Comparison of ENCODE assay signal across 9 cellular contexts in the genomic region with DNA sequence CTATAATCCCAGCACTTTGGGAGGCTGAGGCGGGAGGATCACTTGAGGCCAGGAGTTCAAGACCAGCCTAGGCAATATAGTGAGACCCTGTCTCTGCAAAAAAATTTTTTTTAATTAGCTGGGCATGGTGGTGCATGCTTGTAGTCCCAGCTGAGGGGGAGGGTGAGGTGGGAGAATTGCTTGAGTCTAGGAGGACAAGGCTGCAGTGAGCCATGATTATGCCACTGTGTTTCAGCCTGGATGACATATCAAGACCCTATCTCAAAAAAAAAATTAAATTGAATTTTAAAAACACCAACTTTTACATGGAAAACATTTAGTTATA. TPM values are rescaled to one million over a fixed set of nuclear protein-coding genes. Genes with fewer than 3 reads are reported as not detected.
A peak's percentile ranks its signal among the peaks of the same experiment; 100 is the strongest.
DNase-seq lines count a peak whose midpoint lies in the region; ATAC-seq and TF ChIP-seq lines count a peak whose summit lies in the region.
"Not testable (repeated sequence)": the region's sequence is repeated elsewhere in the genome, so short reads cannot be mapped to it uniquely, and the experiment has no call there.
"Had no signal": no experiment of that assay in that cellular context is flagged by ENCODE, and none has a peak within 500 bp of the region (broad histone marks: within the 10 kb centered on the region; RNA-seq: fewer than 3 reads in every experiment).

No MANE protein-coding gene starts in this region.

- not testable (repeated sequence) for TF ChIP-seq POLR2A in IMR-90 (IDR thresholded peaks at IDR 0.05; ENCODE audit: low read depth, low read length)
- TF ChIP-seq POLR2A in transverse colon (IDR thresholded peaks at IDR 0.05) = peak; percentile 17

- not testable (repeated sequence) for H2BK20ac ChIP-seq in IMR-90 (ENCODE audit: low read depth, low read length)

- not testable (repeated sequence) for H3F3A ChIP-seq in GM23248 (ENCODE audit: insufficient read depth)

- H3K9me3 ChIP-seq in GM23248 (ENCODE audit: low read depth); IMR-90 (ENCODE audit: control insufficient read depth, insufficient read depth, low read length); heart right ventricle; osteoblast (ENCODE audit: low read depth, low read length); transverse colon: not testable (repeated sequence)

- H3K27ac ChIP-seq in GM23248; IMR-90 (ENCODE audit: insufficient read depth, low read length): not testable (repeated sequence)
- peak overlapping the region in 7 of 10 donors; percentile 34 to 93 (median 58) for H3K27ac ChIP-seq in heart right ventricle
- peak overlapping the region; percentile 49 for H3K27ac ChIP-seq in osteoblast (ENCODE audit: low read depth, low read length)
- peak overlapping the region; percentile 80 to 92 (median 85) for H3K27ac ChIP-seq in transverse colon

- H3K27me3 Mint-ChIP-seq in activated B cell treated with CpG ODN at 0.5 μM for 24 hours; activated naive CD8-positive, alpha-beta T cell treated with anti-CD3 and anti-CD28 coated beads, Interleukin-2, amount 50 U/mL, for 24 hours: not testable (repeated sequence)

- not testable (repeated sequence) for H3K9me1 ChIP-seq in IMR-90 (ENCODE audit: insufficient read depth, low read length)

- H3K27me3 ChIP-seq in GM06990 (replicated peaks; ENCODE audit: control insufficient read depth, insufficient read depth, low read length); GM23248 (replicated peaks; ENCODE audit: insufficient read depth); IMR-90 (ENCODE audit: control insufficient read depth, insufficient read depth, low read length); heart right ventricle; osteoblast (ENCODE audit: insufficient read depth, low read length); transverse colon: not testable (repeated sequence)

- H3K18ac ChIP-seq in IMR-90 (ENCODE audit: low read depth, low read length) = peak overlapping the region; percentile 99

- not testable (repeated sequence) for H3K23ac ChIP-seq in IMR-90 (ENCODE audit: low read depth, low read length)

- CTCF ChIA-PET in IMR-90 (lab: Yijun Ruan, JAX) (interaction anchor here (0.5 to 0.6 kb wide), 2 partner anchors 16 to 144 kb away, joined by 3 to 4 read pairs; no protein-coding TSS in a partner anchor), activated B cell treated with CpG ODN at 0.5 μM for 24 hours (lab: Charles Lee) (interaction anchor here (1.4 to 4.7 kb wide), 2 partner anchors 156 to 205 kb away, joined by 3 to 22 read pairs; no protein-coding TSS in a partner anchor)

- 29 to 43% methylated on average over 1 of the region's 1 CpG for WGBS in GM23248 (ENCODE audit: low coverage in 1 of 2, low lambda C conversion rate in 2 of 2, missing lambda C conversion rate in 2 of 2), 2 experiments
- no CpG with 5 or more reads among the region's 1 CpG for WGBS in IMR-90 (ENCODE audit: extremely low coverage in 2 of 2, insufficient read length in 1 of 2), 2 experiments
- WGBS in heart right ventricle, 2 donors = 91 to 97% methylated on average over 1 of the region's 1 CpG
- 36% methylated on average over 1 of the region's 1 CpG; no CpG with 5 or more reads in 1 of the 2 donors for WGBS in transverse colon (ENCODE audit: low coverage in 1 of 2), 2 donors

- H3K36me3 Mint-ChIP-seq in activated B cell treated with CpG ODN at 0.5 μM for 24 hours (ENCODE audit: low read depth) = peaks cover 31% of the 10 kb centered on the region
- H3K36me3 Mint-ChIP-seq in activated naive CD8-positive, alpha-beta T cell treated with anti-CD3 and anti-CD28 coated beads, Interleukin-2, amount 50 U/mL, for 24 hours (ENCODE audit: low read depth) = peaks cover 12% of the 10 kb centered on the region

- H2BK15ac ChIP-seq in IMR-90 (ENCODE audit: low read depth, low read length) = 0 out of 3 replicates have a peak overlapping the region, but pooled peaks have one; percentile 15

- not testable (repeated sequence) for TF ChIP-seq EP300 in transverse colon (IDR thresholded peaks at IDR 0.05; ENCODE audit: low read depth)

- peak overlapping the region; percentile 73 for H3K4me2 ChIP-seq in GM23248 (ENCODE audit: unreplicated experiment)
- H3K4me2 ChIP-seq in IMR-90 (ENCODE audit: low read depth, low read length) = 0 out of 2 replicates have a peak overlapping the region, but pooled peaks have one; percentile 71
- H3K4me2 ChIP-seq in osteoblast (ENCODE audit: insufficient read depth, low read length) = peak overlapping the region; percentile 85

- H3K27ac Mint-ChIP-seq in activated B cell treated with CpG ODN at 0.5 μM for 24 hours = peak overlapping the region; percentile 97
- peak overlapping the region; percentile 89 for H3K27ac Mint-ChIP-seq in activated naive CD8-positive, alpha-beta T cell treated with anti-CD3 and anti-CD28 coated beads, Interleukin-2, amount 50 U/mL, for 24 hours

- not testable (repeated sequence) for H3K9ac ChIP-seq in GM23248; IMR-90 (ENCODE audit: low read depth, low read length)

- H3K9me3 Mint-ChIP-seq in activated B cell treated with CpG ODN at 0.5 μM for 24 hours; activated naive CD8-positive, alpha-beta T cell treated with anti-CD3 and anti-CD28 coated beads, Interleukin-2, amount 50 U/mL, for 24 hours: not testable (repeated sequence)

- BruUV-seq in IMR-90 (replicated peaks; lab: Mats Ljungman, UMichigan) = not testable (repeated sequence)

- H4K91ac ChIP-seq in IMR-90 (ENCODE audit: insufficient read depth, low read depth, low read length) = not testable (repeated sequence)

- H2AFZ ChIP-seq in GM23248 = peak overlapping the region; percentile 87
- not testable (repeated sequence) for H2AFZ ChIP-seq in IMR-90 (replicated peaks; ENCODE audit: low read length, poor library complexity)
- H2AFZ ChIP-seq in osteoblast (ENCODE audit: low read length) = peak overlapping the region; percentile 92

- H3K4me1 Mint-ChIP-seq in activated B cell treated with CpG ODN at 0.5 μM for 24 hours = peaks cover 55% of the 10 kb centered on the region
- peaks cover 46% of the 10 kb centered on the region for H3K4me1 Mint-ChIP-seq in activated naive CD8-positive, alpha-beta T cell treated with anti-CD3 and anti-CD28 coated beads, Interleukin-2, amount 50 U/mL, for 24 hours

- not testable (repeated sequence) for ATAC-seq in IMR-90 (ENCODE audit: low read depth); heart right ventricle
- ATAC-seq in activated B cell treated with CpG ODN at 0.5 μM for 24 hours (ENCODE audit: low read depth) = peak; percentile 16
- ATAC-seq in activated naive CD8-positive, alpha-beta T cell treated with anti-CD3 and anti-CD28 coated beads, Interleukin-2, amount 50 U/mL, for 24 hours = peak; percentile 45

- H3K79me2 ChIP-seq in GM23248 (ENCODE audit: insufficient read depth); osteoblast (ENCODE audit: insufficient read depth, low read length): not testable (repeated sequence)

- TF ChIP-seq CTCF in GM06990 (IDR thresholded peaks at IDR 0.05; ENCODE audit: insufficient read depth, low read length, poor library complexity, severe bottlenecking); IMR-90 (conservative IDR thresholded peaks at IDR 0.05; ENCODE audit: low read depth, low read length); activated B cell treated with CpG ODN at 0.5 μM for 24 hours (IDR thresholded peaks at IDR 0.05); heart right ventricle (IDR thresholded peaks at IDR 0.05); osteoblast (IDR thresholded peaks at IDR 0.05; ENCODE audit: extremely low read depth, low read depth, low read length); transverse colon (IDR thresholded peaks at IDR 0.05): not testable (repeated sequence)

- H4K20me1 ChIP-seq in GM23248 (ENCODE audit: insufficient read depth); IMR-90 (ENCODE audit: insufficient read depth, low read length); osteoblast (ENCODE audit: insufficient read depth, low read length): not testable (repeated sequence)

- H4K8ac ChIP-seq in IMR-90 (ENCODE audit: low read depth in 2 of 2, low read length in 2 of 2) = peak overlapping the region; percentile 22 to 61; a peak in 1 of 4 replicates

- dilution Hi-C loops in IMR-90 (cut with HindIII; ENCODE audit: low sequenced_read_pairs, unreplicated experiment) = not testable (repeated sequence)

- H3K4me3 Mint-ChIP-seq in activated B cell treated with CpG ODN at 0.5 μM for 24 hours = peak overlapping the region; percentile 93
- H3K4me3 Mint-ChIP-seq in activated naive CD8-positive, alpha-beta T cell treated with anti-CD3 and anti-CD28 coated beads, Interleukin-2, amount 50 U/mL, for 24 hours = peak overlapping the region; percentile 89

- TF ChIP-seq RAD21 in IMR-90 (IDR thresholded peaks at IDR 0.05; ENCODE audit: low read length) = not testable (repeated sequence)

- intact Hi-C loops in IMR-90 (cut with micrococcal nuclease); heart right ventricle (cut with DNase I); transverse colon (cut with DNase I; ENCODE audit: low total_unique reads): not testable (repeated sequence)
- intact Hi-C loops in activated B cell treated with CpG ODN at 0.5 μM for 24 hours (cut with micrococcal nuclease) = loop anchor here (2.0 to 10.0 kb wide), 3 partner anchors 47 to 213 kb away; no protein-coding TSS in a partner anchor

- peak overlapping the region; percentile 51 for H3K14ac ChIP-seq in IMR-90 (replicated peaks; ENCODE audit: low read depth, low read length)

- peak overlapping the region; percentile 61; the same call in 1 of the 2 replicates for H2BK120ac ChIP-seq in IMR-90 (ENCODE audit: low read depth, low read length)

- H3K9me2 ChIP-seq in GM23248 (ENCODE audit: insufficient read depth) = not testable (repeated sequence)

- H3K56ac ChIP-seq in IMR-90 (ENCODE audit: extremely low read depth, insufficient read depth, low read length) = not testable (repeated sequence)

- POLR2A ChIA-PET in IMR-90 (lab: Charles Lee; ENCODE audit: unreplicated experiment) = not testable (repeated sequence)
- POLR2A ChIA-PET in activated B cell treated with CpG ODN at 0.5 μM for 24 hours (lab: Charles Lee) = interaction anchor here (0.6 to 3.4 kb wide), 13 partner anchors 9 to 210 kb away, joined by 3 to 10 read pairs (median 4); a partner anchor contains a TSS

- peaks cover 15% of the 10 kb centered on the region for H3K4me1 ChIP-seq in GM23248 (ENCODE audit: insufficient read depth)
- peaks cover 11% of the 10 kb centered on the region for H3K4me1 ChIP-seq in IMR-90 (ENCODE audit: control insufficient read depth, insufficient read depth, low read length)
- peaks cover 0 to 51% (median 0%) of the 10 kb centered on the region in 9 donors for H3K4me1 ChIP-seq in heart right ventricle
- peaks cover 11% of the 10 kb centered on the region for H3K4me1 ChIP-seq in osteoblast (ENCODE audit: insufficient read depth, low read length)
- H3K4me1 ChIP-seq in transverse colon = peaks cover 0 to 24% (median 14%) of the 10 kb centered on the region in 4 donors

- H3K79me1 ChIP-seq in IMR-90 (ENCODE audit: low read depth in 1 of 2, low read length in 2 of 2) = not testable (repeated sequence)

- H3K4me3 ChIP-seq in GM06990 (replicated peaks; ENCODE audit: low read depth, low read length) (peak overlapping the region; percentile 64; the same call in 1 of the 2 replicates), GM23248 (0 out of 2 replicates have a peak overlapping the region, but pooled peaks have one; percentile 52), heart right ventricle (peak overlapping the region in 8 of 10 donors; percentile 30 to 59 (median 46)), osteoblast (ENCODE audit: insufficient read depth, low read length) (peak overlapping the region; percentile 67), transverse colon (peak overlapping the region in 3 of 4 donors; percentile 32 to 61 (median 45))
- H3K4me3 ChIP-seq in IMR-90 (ENCODE audit: insufficient read depth, low read depth, low read length) = not testable (repeated sequence)

- H2BK5ac ChIP-seq in IMR-90 (ENCODE audit: low read depth, low read length, poor library complexity, severe bottlenecking) = peak overlapping the region; percentile 2

- peak overlapping the region; percentile 35; the same call in 1 of the 2 replicates for H2AK5ac ChIP-seq in IMR-90 (ENCODE audit: low read depth, low read length)

- H2AK9ac ChIP-seq in IMR-90 (replicated peaks; ENCODE audit: low read depth, low read length, poor library complexity) = not testable (repeated sequence)

- H3K4ac ChIP-seq in IMR-90 (ENCODE audit: low read depth, low read length) = peak overlapping the region; percentile 70; the same call in 1 of the 2 replicates

- in situ Hi-C loops in GM23248 (cut with MboI); IMR-90 (cut with MboI; ENCODE audit: low sequenced_read_pairs); transverse colon (cut with MboI; ENCODE audit: low pct_ligation_motif_present in 1 of 4, low pct_unique_long_range_greater_than_20kb in 1 of 4, low sequenced_read_pairs in 3 of 4): not testable (repeated sequence)

- peak; percentile 13 for DNase-seq in GM06990 (ENCODE audit: extremely low read depth, insufficient read length)
- DNase-seq in GM23248; IMR-90; activated B cell treated with CpG ODN at 0.5 μM for 24 hours; activated naive CD8-positive, alpha-beta T cell treated with anti-CD3 and anti-CD28 coated beads, Interleukin-2, amount 50 U/mL, for 24 hours; heart right ventricle; osteoblast (ENCODE audit: insufficient read length, low spot score, missing footprints); transverse colon: not testable (repeated sequence)

- not testable (repeated sequence) for H3K36me3 ChIP-seq in GM06990 (ENCODE audit: control insufficient read depth, insufficient read depth, low read length); GM23248 (ENCODE audit: low read depth); IMR-90 (ENCODE audit: control insufficient read depth, insufficient read depth, low read length); osteoblast (ENCODE audit: insufficient read depth, low read length); transverse colon
- peaks cover 0 to 14% (median 0%) of the 10 kb centered on the region in 9 donors for H3K36me3 ChIP-seq in heart right ventricle

- H4K5ac ChIP-seq in IMR-90 (ENCODE audit: low read depth, low read length) = peak overlapping the region; percentile 89

RNA-seq across cellular contexts. Expression of a gene that starts 0.4 kb away (rescaled TPM):
- 0.38 and 2.5 TPM in 2 replicates for total RNA-seq in GM23248 (2014; rRNA removed; shearing (Covaris generic))
- polyA plus RNA-seq in GM23248 (2016; fragmentation: Nextera tagmentation; extraction: Ambion mirVana) = 0.23 and 1.0 TPM in 2 replicates
- 0.18 and 0.56 TPM in 2 replicates for total RNA-seq in IMR-90 (2012; rRNA removed)
- polyA plus RNA-seq in IMR-90 (2012; rRNA removed) = 0.47 and 0.48 TPM in 2 replicates
- 0.11 and 0.39 TPM in 2 replicates for polyA plus RNA-seq in IMR-90 (2012; cell fraction: cytosol; rRNA removed)
- polyA plus RNA-seq in IMR-90 (2012; cell fraction: nucleus; rRNA removed; ENCODE audit: low replicate concordance) = 0.97 TPM in 1 of 2 replicates, not detected in the other
- 162 and 165 TPM in 2 replicates for total RNA-seq in activated B cell treated with CpG ODN at 0.5 μM for 24 hours
- total RNA-seq in heart right ventricle = 100 to 1,000 TPM in 1 of 10 donors, 10 to 100 TPM in 9; 11.9 to 201 (median 18.2) TPM
- 1 to 10 TPM; 6.5 to 8.7 TPM for polyA plus RNA-seq in heart right ventricle
- 10.9 and 16.3 TPM in 2 replicates for total RNA-seq in osteoblast
- 100 to 1,000 TPM; 235 to 454 (median 330) TPM for total RNA-seq in transverse colon

RNA-seq across cellular contexts. Expression of a gene that starts 42.1 kb away (rescaled TPM):
- total RNA-seq in GM23248 (2014; rRNA removed; shearing (Covaris generic)) = 90.9 and 101 TPM in 2 replicates
- polyA plus RNA-seq in GM23248 (2016; fragmentation: Nextera tagmentation; extraction: Ambion mirVana) (81.4 and 92.1 TPM in 2 replicates), IMR-90 (2012; rRNA removed) (13.2 and 15.1 TPM in 2 replicates), heart right ventricle (1 to 10 TPM; 2.6 to 4.9 TPM)
- total RNA-seq in IMR-90 (2012; rRNA removed) (4.7 and 7.7 TPM in 2 replicates), activated B cell treated with CpG ODN at 0.5 μM for 24 hours (2.1 and 3.5 TPM in 2 replicates), heart right ventricle (10 to 100 TPM in 1 of 10 donors, 1 to 10 TPM in 9; 2.1 to 10.1 (median 6.6) TPM), osteoblast (617 and 761 TPM in 2 replicates), transverse colon (10 to 100 TPM; 13.3 to 53.2 (median 35.8) TPM)
- polyA plus RNA-seq in IMR-90 (2012; cell fraction: cytosol; rRNA removed) = 6.9 and 13.0 TPM in 2 replicates
- polyA plus RNA-seq in IMR-90 (2012; cell fraction: nucleus; rRNA removed; ENCODE audit: low replicate concordance) = 8.0 and 48.9 TPM in 2 replicates

RNA-seq across cellular contexts. Expression of a gene that starts 45.2 kb away (rescaled TPM):
- total RNA-seq in GM23248 (2014; rRNA removed; shearing (Covaris generic)) = not detected in 2 replicates
- polyA plus RNA-seq in GM23248 (2016; fragmentation: Nextera tagmentation; extraction: Ambion mirVana) = not detected in 2 replicates
- total RNA-seq in IMR-90 (2012; rRNA removed) = not detected in 2 replicates
- not detected in 2 replicates for polyA plus RNA-seq in IMR-90 (2012; rRNA removed)
- not detected in 2 replicates for polyA plus RNA-seq in IMR-90 (2012; cell fraction: cytosol; rRNA removed)
- not detected in 2 replicates for polyA plus RNA-seq in IMR-90 (2012; cell fraction: nucleus; rRNA removed; ENCODE audit: low replicate concordance)
- 1.4 and 1.6 TPM in 2 replicates for total RNA-seq in activated B cell treated with CpG ODN at 0.5 μM for 24 hours
- total RNA-seq in heart right ventricle = under 1 TPM in 2 of 10 donors, not detected in 8; 0.23 to 0.33 TPM
- polyA plus RNA-seq in heart right ventricle = not detected
- 0.36 and 0.59 TPM in 2 replicates for total RNA-seq in osteoblast
- total RNA-seq in transverse colon = 1 to 10 TPM in 1 of 4 donors, under 1 TPM in 1, not detected in 2; 0.41 to 1.6 TPM
- polyA plus RNA-seq: neural cell had no signal
